15 cellular contexts compared by ENCODE assay signal in genomic region chr1:19313961-19314882, GRCh38. TPM values are rescaled to one million over a fixed set of nuclear protein-coding genes. Genes with fewer than 3 reads are reported as not detected.
DNase-seq lines count a peak whose midpoint lies in the region; ATAC-seq, FAIRE-seq and TF ChIP-seq lines count a peak whose summit lies in the region.
"Had no signal": no experiment of that assay in that cellular context is flagged by ENCODE, and none has a peak within 500 bp of the region (broad histone marks: within the 10 kb centered on the region; RNA-seq: fewer than 3 reads in every experiment).

No MANE protein-coding gene starts in this region.

- H3K27ac ChIP-seq in DOHH2 (ENCODE audit: low read depth, low read length), result peak overlapping the region; percentile 86
- peak overlapping the region; percentile 76 for H3K27ac ChIP-seq in Karpas-422 (ENCODE audit: low read length)
- peak overlapping the region; percentile 3; the same call in 1 of the 3 replicates for H3K27ac ChIP-seq in K562 (ENCODE audit: extremely low read depth, low read depth, low read length)
- peak overlapping the region; percentile 81 for H3K27ac ChIP-seq in neutrophil
- H3K27ac ChIP-seq: SJSA1 had no signal

- in situ Hi-C loops in K562 (cut with MboI), result no loop called here

- peaks cover 30% of the 10 kb centered on the region for H3F3A ChIP-seq in DOHH2 (ENCODE audit: control insufficient read depth, insufficient read depth)

- H3K9ac ChIP-seq in Karpas-422 (ENCODE audit: low read length) (peak overlapping the region; percentile 86), K562 (ENCODE audit: insufficient read depth in 1 of 2, low read depth in 2 of 2, low read length in 2 of 2) (peak overlapping the region; percentile 6 to 95; a peak in 2 of 4 replicates)

- TF ChIP-seq CTCF in DOHH2 (IDR thresholded peaks at IDR 0.05; ENCODE audit: low read depth, low read length, poor library complexity, severe bottlenecking) (no peak), K562 (IDR thresholded peaks at IDR 0.05 in 2 of 3, conservative IDR thresholded peaks at IDR 0.05 in 1 of 3; ENCODE audit: insufficient read depth in 2 of 3, low read depth in 1 of 3, low read length in 3 of 3) (no peak), neutrophil (IDR thresholded peaks at IDR 0.05) (no peak)

- H4K20me1 ChIP-seq in DOHH2 (ENCODE audit: control insufficient read depth, insufficient read depth, low read depth, low read length) (no peaks in the 10 kb centered on the region), Karpas-422 (ENCODE audit: insufficient read depth, low read depth, low read length) (peaks cover 5% of the 10 kb centered on the region; the same call in 1 of the 2 replicates), K562 (replicated peaks; ENCODE audit: control insufficient read depth, insufficient read depth, low read length) (peaks cover 22% of the 10 kb centered on the region)

- H3K79me2 ChIP-seq in DOHH2 (ENCODE audit: control insufficient read depth, low read length), result peaks cover 25% of the 10 kb centered on the region
- peaks cover 32% of the 10 kb centered on the region for H3K79me2 ChIP-seq in Karpas-422 (ENCODE audit: low read length)
- H3K79me2 ChIP-seq in K562 (ENCODE audit: control insufficient read depth, insufficient read depth, low read length), result peaks cover 66% of the 10 kb centered on the region

- TF ChIP-seq EP300 in K562 (IDR thresholded peaks at IDR 0.05; ENCODE audit: low read length), result no peak

- 77% methylated on average over 10 of the region's 10 CpGs for WGBS in K562 (ENCODE audit: insufficient coverage, low coverage, missing lambda C conversion rate)

- peaks cover 2% of the 10 kb centered on the region for H3K9me1 ChIP-seq in K562 (ENCODE audit: control insufficient read depth, insufficient read depth, low read length)

- no peaks in the 10 kb centered on the region for H3K9me3 ChIP-seq in DOHH2 (ENCODE audit: control insufficient read depth, insufficient read depth, low read length)
- no peaks in the 10 kb centered on the region for H3K9me3 ChIP-seq in Karpas-422 (ENCODE audit: low read length)
- H3K9me3 ChIP-seq in K562 (replicated peaks; ENCODE audit: control insufficient read depth, insufficient read depth, low read depth, low read length), result no peaks in the 10 kb centered on the region
- no peaks in the 10 kb centered on the region for H3K9me3 ChIP-seq in neutrophil
- H3K9me3 ChIP-seq: left lung, SJSA1 had no signal

- DNase-seq in Karpas-422 (peak; percentile 54), K562 (ENCODE audit: extremely low read depth in 1 of 4, low spot score in 3 of 4) (no peak), NCI-H2196 (lab: John Stamatoyannopoulos, UW; ENCODE audit: unreplicated experiment) (no peak), NCI-H1417 treated with DMSO at 0.1 percent for 48 hours (lab: John Stamatoyannopoulos, UW) (no peak), DMS79 treated with DMSO at 0.1 percent for 48 hours (lab: John Stamatoyannopoulos, UW) (no peak)
- DNase-seq: cerebellar nuclear complex, hippocampal formation, left lung, natural killer cell, NCI-H1436, NCI-H524 treated with DMSO at 0.1 percent for 48 hours had no signal

- ATAC-seq in K562, result no peak
- no peak for ATAC-seq in GM21825 (IDR thresholded peaks at IDR 0.05; ENCODE audit: unreplicated experiment)
- ATAC-seq: left lung, natural killer cell had no signal

- no peak; the same call in 1 of the 2 replicates for TF ChIP-seq POLR2A in K562 (conservative IDR thresholded peaks at IDR 0.05)

- FAIRE-seq in K562 (lab: Jason Lieb, UNC), result no peak

- H3K4me1 ChIP-seq in DOHH2 (ENCODE audit: control insufficient read depth, low read length) (peaks cover 62% of the 10 kb centered on the region), Karpas-422 (ENCODE audit: low read length) (peaks cover 51% of the 10 kb centered on the region), K562 (replicated peaks in 1 of 2; ENCODE audit: control insufficient read depth in 2 of 2, insufficient read depth in 2 of 2, low read length in 2 of 2) (peaks cover 54 to 76% of the 10 kb centered on the region in 2 experiments), neutrophil (ENCODE audit: control insufficient read depth in 1 of 2, insufficient read depth in 1 of 2, low read depth in 1 of 2, low read length in 1 of 2) (peaks cover 52 to 59% of the 10 kb centered on the region in 2 experiments)

- H3K4me2 ChIP-seq in DOHH2 (ENCODE audit: low read length) (peak overlapping the region; percentile 97), Karpas-422 (ENCODE audit: low read depth, low read length, poor library complexity, severe bottlenecking) (peak overlapping the region; percentile 90), K562 (ENCODE audit: insufficient read depth, low read length) (peak overlapping the region; percentile 91)

- POLR2A ChIA-PET in K562 (lab: Yijun Ruan, JAX), result interaction anchor here (0.6 to 2.8 kb wide), 7 partner anchors 8 to 76 kb away, joined by 3 to 21 read pairs (median 4); no protein-coding TSS in a partner anchor

- H3K9me2 ChIP-seq in DOHH2 (replicated peaks; ENCODE audit: control insufficient read depth, low read length) (no peaks in the 10 kb centered on the region), Karpas-422 (replicated peaks; ENCODE audit: insufficient read depth, low read length) (no peaks in the 10 kb centered on the region)

- intact Hi-C loops in K562 (cut with micrococcal nuclease), result loop anchor here (5.0 kb wide), 1 partner anchor 62 kb away; the partner anchor contains the start of genes EMC1 and MRTO4

- no peaks in the 10 kb centered on the region for H3K27me3 ChIP-seq in DOHH2 (ENCODE audit: control insufficient read depth, low read length)
- H3K27me3 ChIP-seq in Karpas-422 (ENCODE audit: low read length), result no peaks in the 10 kb centered on the region
- no peaks in the 10 kb centered on the region for H3K27me3 ChIP-seq in K562 (ENCODE audit: control insufficient read depth in 2 of 2, insufficient read depth in 2 of 2, low read length in 2 of 2)
- H3K27me3 ChIP-seq in neutrophil, result no peaks in the 10 kb centered on the region
- H3K27me3 ChIP-seq: left lung, SJSA1 had no signal

- H3K4me3 ChIP-seq in DOHH2 (ENCODE audit: low read length) (peak overlapping the region; percentile 94), Karpas-422 (ENCODE audit: low read length) (peak overlapping the region; percentile 79; the same call in 1 of the 2 replicates), K562 (no peak overlapping the region), neutrophil (ENCODE audit: low read depth in 1 of 2, low read length in 1 of 2) (no peak overlapping the region)
- H3K4me3 ChIP-seq: SJSA1 had no signal

- TF ChIP-seq RAD21 in K562 (CRISPR knock-in tag; conservative IDR thresholded peaks at IDR 0.05 in 1 of 2, IDR thresholded peaks at IDR 0.05 in 1 of 2), result no peak

- no TSS peak for BruUV-seq in K562 (replicated peaks; lab: Mats Ljungman, UMichigan)

- H3K36me3 ChIP-seq in DOHH2 (ENCODE audit: control insufficient read depth, low read length), result peaks cover 11% of the 10 kb centered on the region
- 0 out of 2 replicates have a peak, but pooled peaks cover 4% of the 10 kb centered on the region for H3K36me3 ChIP-seq in Karpas-422 (ENCODE audit: insufficient read depth, low read length)
- peaks cover 40% of the 10 kb centered on the region for H3K36me3 ChIP-seq in K562 (ENCODE audit: control insufficient read depth, insufficient read depth, low read length)
- H3K36me3 ChIP-seq in neutrophil, result peaks cover 21% of the 10 kb centered on the region

- no peak overlapping the region for H2AFZ ChIP-seq in Karpas-422 (ENCODE audit: low read length)
- H2AFZ ChIP-seq in K562 (ENCODE audit: low read depth, low read length), result no peak overlapping the region

- CTCF ChIA-PET in K562 (lab: Yijun Ruan, JAX; ENCODE audit: low intra/inter-chr PET ratio), result no interaction called here

RNA-seq across cellular contexts. Expression of gene SLC66A1, which starts 2.1 kb away (rescaled TPM):
- total RNA-seq in Karpas-422 (2014; rRNA removed; shearing (Covaris generic); ENCODE audit: low replicate concordance), result 11.6 and 14.5 TPM in 2 replicates
- 37.0 and 99.3 TPM in 2 replicates for total RNA-seq in K562 (2011; cell fraction: chromatin; rRNA removed; ENCODE audit: low replicate concordance)
- 85.8 and 97.7 TPM in 2 replicates for total RNA-seq in K562 (2011; cell fraction: nucleolus; rRNA removed)
- total RNA-seq in K562 (2011; cell fraction: nucleoplasm; rRNA removed), result 62.2 and 63.1 TPM in 2 replicates
- total RNA-seq in K562 (2014; rRNA removed) (28.9 and 34.0 TPM in 2 replicates), K562 (2014; rRNA removed; fragmentation: Illumina TruSeq; extraction: Trizol) (8.5 and 10.4 TPM in 2 replicates), K562 (2015; rRNA removed; fragmentation: Illumina TruSeq; extraction: Trizol) (18.6 and 21.6 TPM in 2 replicates), K562 (2021) (26.5 and 29.5 TPM in 2 replicates)
- polyA plus RNA-seq in K562 (2011; rRNA removed) (27.0 and 29.2 TPM in 2 replicates), K562 (2014; fragmentation: Illumina TruSeq; extraction: Trizol) (16.3 and 26.6 TPM in 2 replicates), K562 (2014; fragmentation: Nextera tagmentation; extraction: Ambion mirVana) (1 to 10 TPM; 1.2 to 1.6 TPM), K562 (2014; rRNA removed) (35.2 and 40.8 TPM in 2 replicates)
- 36.4 and 92.5 TPM in 2 replicates for polyA plus RNA-seq in K562 (2011; cell fraction: cytosol; rRNA removed)
- 35.5 and 82.2 TPM in 2 replicates for polyA plus RNA-seq in K562 (2011; cell fraction: nucleus; rRNA removed)
- polyA plus RNA-seq in K562 (2012), result 23.2 and 37.9 TPM in 2 replicates
- 12.7 and 14.9 TPM in 2 replicates for polyA minus RNA-seq in K562 (2011; rRNA and poly(A)+ RNA removed)
- polyA minus RNA-seq in K562 (2011; cell fraction: cytosol; rRNA and poly(A)+ RNA removed), result 15.3 and 16.8 TPM in 2 replicates
- 26.2 and 33.7 TPM in 2 replicates for polyA minus RNA-seq in K562 (2011; cell fraction: nucleus; rRNA and poly(A)+ RNA removed)

RNA-seq across cellular contexts. Expression of gene AKR7A2, which starts 2.3 kb away (rescaled TPM):
- 122 and 161 TPM in 2 replicates for total RNA-seq in Karpas-422 (2014; rRNA removed; shearing (Covaris generic); ENCODE audit: low replicate concordance)
- total RNA-seq in K562 (2011; cell fraction: chromatin; rRNA removed; ENCODE audit: low replicate concordance), result 18.7 and 45.9 TPM in 2 replicates
- total RNA-seq in K562 (2011; cell fraction: nucleolus; rRNA removed), result 36.8 and 39.0 TPM in 2 replicates
- total RNA-seq in K562 (2011; cell fraction: nucleoplasm; rRNA removed), result 28.7 and 34.9 TPM in 2 replicates
- total RNA-seq in K562 (2014; rRNA removed) (78.4 and 108 TPM in 2 replicates), K562 (2014; rRNA removed; fragmentation: Illumina TruSeq; extraction: Trizol) (26.1 and 32.3 TPM in 2 replicates), K562 (2015; rRNA removed; fragmentation: Illumina TruSeq; extraction: Trizol) (65.2 and 66.0 TPM in 2 replicates), K562 (2021) (71.7 and 74.4 TPM in 2 replicates)
- polyA plus RNA-seq in K562 (2011; rRNA removed) (49.4 and 57.1 TPM in 2 replicates), K562 (2014; fragmentation: Illumina TruSeq; extraction: Trizol) (41.1 and 50.6 TPM in 2 replicates), K562 (2014; fragmentation: Nextera tagmentation; extraction: Ambion mirVana) (1 to 10 TPM; 2.0 to 4.0 TPM), K562 (2014; rRNA removed) (74.7 and 83.6 TPM in 2 replicates)
- 83.1 and 114 TPM in 2 replicates for polyA plus RNA-seq in K562 (2011; cell fraction: cytosol; rRNA removed)
- 34.0 and 41.0 TPM in 2 replicates for polyA plus RNA-seq in K562 (2011; cell fraction: nucleus; rRNA removed)
- polyA plus RNA-seq in K562 (2012), result 57.6 and 109 TPM in 2 replicates
- polyA minus RNA-seq in K562 (2011; rRNA and poly(A)+ RNA removed), result 16.8 and 22.0 TPM in 2 replicates
- 22.1 and 40.4 TPM in 2 replicates for polyA minus RNA-seq in K562 (2011; cell fraction: cytosol; rRNA and poly(A)+ RNA removed)
- 19.1 and 22.7 TPM in 2 replicates for polyA minus RNA-seq in K562 (2011; cell fraction: nucleus; rRNA and poly(A)+ RNA removed)

RNA-seq across cellular contexts. Expression of gene AKR7A3, which starts 25.7 kb away (rescaled TPM):
- total RNA-seq in Karpas-422 (2014; rRNA removed; shearing (Covaris generic); ENCODE audit: low replicate concordance), result 0.41 and 1.2 TPM in 2 replicates
- 2.4 and 4.7 TPM in 2 replicates for total RNA-seq in K562 (2011; cell fraction: chromatin; rRNA removed; ENCODE audit: low replicate concordance)
- total RNA-seq in K562 (2011; cell fraction: nucleolus; rRNA removed), result 3.7 and 4.5 TPM in 2 replicates
- 2.1 and 3.2 TPM in 2 replicates for total RNA-seq in K562 (2011; cell fraction: nucleoplasm; rRNA removed)
- total RNA-seq in K562 (2014; rRNA removed) (0.54 and 0.78 TPM in 2 replicates), K562 (2014; rRNA removed; fragmentation: Illumina TruSeq; extraction: Trizol) (0.22 TPM in 2 replicates), K562 (2015; rRNA removed; fragmentation: Illumina TruSeq; extraction: Trizol) (0.45 and 0.58 TPM in 2 replicates), K562 (2021) (0.91 and 1.2 TPM in 2 replicates)
- polyA plus RNA-seq in K562 (2011; rRNA removed) (0.33 and 0.49 TPM in 2 replicates), K562 (2014; fragmentation: Illumina TruSeq; extraction: Trizol) (0.13 and 0.25 TPM in 2 replicates), K562 (2014; fragmentation: Nextera tagmentation; extraction: Ambion mirVana) (under 1 TPM in 1 of 2 experiments, not detected in 1; 0.04 TPM), K562 (2014; rRNA removed) (0.74 and 1.5 TPM in 2 replicates)
- 0.38 and 0.63 TPM in 2 replicates for polyA plus RNA-seq in K562 (2011; cell fraction: cytosol; rRNA removed)
- polyA plus RNA-seq in K562 (2011; cell fraction: nucleus; rRNA removed), result 2.2 and 4.9 TPM in 2 replicates
- 0.27 and 0.79 TPM in 2 replicates for polyA plus RNA-seq in K562 (2012)
- polyA minus RNA-seq in K562 (2011; rRNA and poly(A)+ RNA removed), result 0.14 and 0.15 TPM in 2 replicates
- polyA minus RNA-seq in K562 (2011; cell fraction: cytosol; rRNA and poly(A)+ RNA removed), result 0.67 TPM in 1 of 2 replicates, not detected in the other
- 1.00 and 1.1 TPM in 2 replicates for polyA minus RNA-seq in K562 (2011; cell fraction: nucleus; rRNA and poly(A)+ RNA removed)

Comparison
In these comparisons a context has a peak if more than half of its experiments do, and no peak if none do; other contexts are left out.
1. H3K27ac ChIP-seq: peak in every context shown above with its lines; median percentile 86 in DOHH2; 81 in neutrophil; 76 in Karpas-422; 3 in K562.
2. H3K4me3 ChIP-seq: peak in DOHH2 (single experiment) and Karpas-422 (single experiment); none in K562 (single experiment) and neutrophil (0 of 2).
3. Peak in every context shown above with its lines, with median percentiles within 50 percentile points of each other: H3K4me2 ChIP-seq.